22 cellular contexts compared by ENCODE assay signal in genomic region chr2:54789878-54790277, GRCh38.
"Had no signal": no experiment of that assay in that cellular context is flagged by ENCODE, and none has a peak within 500 bp of the region (broad histone marks: within the 10 kb centered on the region; RNA-seq: fewer than 3 reads in every experiment).

No MANE protein-coding gene starts in this region.

- H3K4me3 Mint-ChIP-seq: activated CD4-positive, alpha-beta memory T cell treated with anti-CD3 and anti-CD28 coated beads for 36 hours; activated CD4-positive, alpha-beta T cell treated with anti-CD3 and anti-CD28 coated beads, Interleukin-2, amount 10 ng/mL, durations not matched to agents 7 days and 5 days; activated naive CD8-positive, alpha-beta T cell treated with anti-CD3 and anti-CD28 coated beads, Interleukin-2, amount 50 U/mL, for 24 hours; activated T-cell treated with anti-CD3 and anti-CD28 coated beads, Interleukin-2, amount 50 U/mL, for 4 hours; brain; T-helper 17 cell had no signal

- H3K36me3 Mint-ChIP-seq: activated CD4-positive, alpha-beta memory T cell treated with anti-CD3 and anti-CD28 coated beads for 36 hours; activated naive CD4-positive, alpha-beta T cell treated with anti-CD3 and anti-CD28 coated beads, Interleukin-2, amount 50 U/mL, for 72 hours had no signal

- H3K4me1 ChIP-seq: ascending aorta had no signal

- H3K27ac Mint-ChIP-seq: activated CD4-positive, alpha-beta memory T cell treated with anti-CD3 and anti-CD28 coated beads for 36 hours; activated CD4-positive, alpha-beta T cell treated with anti-CD3 and anti-CD28 coated beads, Interleukin-2, amount 10 ng/mL, durations not matched to agents 7 days and 5 days; activated naive CD4-positive, alpha-beta T cell treated with anti-CD3 and anti-CD28 coated beads, Interleukin-2, amount 50 U/mL, for 72 hours; activated naive CD8-positive, alpha-beta T cell treated with anti-CD3 and anti-CD28 coated beads, Interleukin-2, amount 50 U/mL, for 24 hours; brain; T-helper 17 cell had no signal

- ATAC-seq: activated naive CD4-positive, alpha-beta T cell treated with anti-CD3 and anti-CD28 coated beads, Interleukin-2, amount 50 U/mL, for 72 hours; activated naive CD8-positive, alpha-beta T cell treated with anti-CD3 and anti-CD28 coated beads, Interleukin-2, amount 50 U/mL, for 24 hours; activated T-cell treated with anti-CD3 and anti-CD28 coated beads, Interleukin-2, amount 50 U/mL, for 4 hours; T-helper 17 cell had no signal

- H3K27me3 Mint-ChIP-seq: brain had no signal

- H3K9me3 ChIP-seq: ascending aorta had no signal

- H3K4me1 Mint-ChIP-seq: activated CD4-positive, alpha-beta T cell treated with anti-CD3 and anti-CD28 coated beads, Interleukin-2, amount 10 ng/mL, durations not matched to agents 7 days and 5 days; activated naive CD8-positive, alpha-beta T cell treated with anti-CD3 and anti-CD28 coated beads, Interleukin-2, amount 50 U/mL, for 24 hours; T-helper 17 cell had no signal

- H3K27ac ChIP-seq: ascending aorta, cardiac muscle cell had no signal

- H3K4me3 ChIP-seq: ascending aorta, cardiac muscle cell had no signal

- DNase-seq: activated CD4-positive, alpha-beta memory T cell treated with anti-CD3 and anti-CD28 coated beads for 36 hours; activated CD4-positive, alpha-beta T cell treated with anti-CD3 and anti-CD28 coated beads, Interleukin-2, amount 10 ng/mL, durations not matched to agents 7 days and 5 days; activated CD4-positive, CD25-positive, alpha-beta regulatory T cell; activated CD8-positive, alpha-beta memory T cell treated with anti-CD3 and anti-CD28 coated beads for 24 hours; activated effector memory CD4-positive, alpha-beta T cell treated with anti-CD3 and anti-CD28 coated beads, Interleukin-2, amount 50 U/mL, for 16 hours; activated naive CD4-positive, alpha-beta T cell treated with Interleukin-2 at 50 U/mL for 16 hours; activated naive CD8-positive, alpha-beta T cell treated with anti-CD3 and anti-CD28 coated beads, Interleukin-2, amount 50 U/mL, for 24 hours; activated T-cell treated with anti-CD3 and anti-CD28 coated beads, Interleukin-2, amount 50 U/mL, for 4 hours; amniotic stem cell; NCI-H146; NCI-H187 treated with DMSO at 0.1 percent for 48 hours; NCI-H2081 treated with DMSO at 0.1 percent for 48 hours; NCI-H446; NCI-H526; NCI-H774; SIG-M5; T-helper 17 cell; T-helper 9 cell had no signal

- H3K27me3 ChIP-seq: ascending aorta, cardiac muscle cell had no signal

- H3K36me3 ChIP-seq: ascending aorta, cardiac muscle cell had no signal

- H3K9me3 Mint-ChIP-seq: activated CD4-positive, alpha-beta memory T cell treated with anti-CD3 and anti-CD28 coated beads for 36 hours; activated CD4-positive, alpha-beta T cell treated with anti-CD3 and anti-CD28 coated beads, Interleukin-2, amount 10 ng/mL, durations not matched to agents 7 days and 5 days; activated naive CD4-positive, alpha-beta T cell treated with anti-CD3 and anti-CD28 coated beads, Interleukin-2, amount 50 U/mL, for 72 hours; activated naive CD8-positive, alpha-beta T cell treated with anti-CD3 and anti-CD28 coated beads, Interleukin-2, amount 50 U/mL, for 24 hours; activated T-cell treated with anti-CD3 and anti-CD28 coated beads, Interleukin-2, amount 50 U/mL, for 4 hours had no signal
